8 cellular contexts compared by ENCODE assay signal in genomic region chr5:96336351-96336985, GRCh38.
DNase-seq lines count a peak whose midpoint lies in the region; ATAC-seq and TF ChIP-seq lines count a peak whose summit lies in the region.

No MANE protein-coding gene starts in this region.

- peaks cover 43% of the 10 kb centered on the region for H3K27me3 Mint-ChIP-seq in CD4-positive, CD25-positive, alpha-beta regulatory T cell
- peaks cover 4% of the 10 kb centered on the region for H3K27me3 Mint-ChIP-seq in neural progenitor cell (ENCODE audit: insufficient read depth, low read depth)

- WGBS in suprapubic skin = 20% methylated on average over 6 of the region's 6 CpGs

- no peak overlapping the region for H3K4me3 ChIP-seq in CD4-positive, CD25-positive, alpha-beta regulatory T cell (ENCODE audit: low read depth, low read length)
- H3K4me3 ChIP-seq in NT2/D1 (ENCODE audit: insufficient read length, low read depth) (no peak overlapping the region), fibroblast of the aortic adventitia (ENCODE audit: low read depth, low read length) (no peak overlapping the region), neural progenitor cell (no peak overlapping the region), suprapubic skin (no peak overlapping the region)

- H3K4me1 Mint-ChIP-seq in CD4-positive, CD25-positive, alpha-beta regulatory T cell = no peaks in the 10 kb centered on the region
- H3K4me1 Mint-ChIP-seq in neural progenitor cell = peaks cover 12% of the 10 kb centered on the region

- peaks cover 23% of the 10 kb centered on the region for H3K27me3 ChIP-seq in CD4-positive, CD25-positive, alpha-beta regulatory T cell (ENCODE audit: control insufficient read depth, insufficient read depth, low read length)
- H3K27me3 ChIP-seq in NT2/D1 (ENCODE audit: insufficient read depth, insufficient read length) = no peaks in the 10 kb centered on the region
- H3K27me3 ChIP-seq in neural progenitor cell = no peaks in the 10 kb centered on the region
- no peaks in the 10 kb centered on the region for H3K27me3 ChIP-seq in suprapubic skin

- peak; percentile 77 to 85 for ATAC-seq in CD4-positive, CD25-positive, alpha-beta regulatory T cell (ENCODE audit: low read depth in 2 of 2)
- ATAC-seq in GM19328 (IDR thresholded peaks at IDR 0.05; ENCODE audit: unreplicated experiment) (peak; percentile 52), HG03442 (IDR thresholded peaks at IDR 0.05; ENCODE audit: unreplicated experiment) (peak; percentile 57)

- H3K4me3 Mint-ChIP-seq in CD4-positive, CD25-positive, alpha-beta regulatory T cell = no peak overlapping the region
- H3K4me3 Mint-ChIP-seq in neural progenitor cell = no peak overlapping the region

- no peaks in the 10 kb centered on the region for H3F3A ChIP-seq in neural progenitor cell (ENCODE audit: low read depth)

- no peaks in the 10 kb centered on the region for H3K9me3 Mint-ChIP-seq in CD4-positive, CD25-positive, alpha-beta regulatory T cell
- no peaks in the 10 kb centered on the region for H3K9me3 Mint-ChIP-seq in neural progenitor cell

- H3K36me3 ChIP-seq in CD4-positive, CD25-positive, alpha-beta regulatory T cell (ENCODE audit: control insufficient read depth, insufficient read depth, low read length) = no peaks in the 10 kb centered on the region
- H3K36me3 ChIP-seq in NT2/D1 (ENCODE audit: insufficient read depth, insufficient read length, low read length) (no peaks in the 10 kb centered on the region), neural progenitor cell (no peaks in the 10 kb centered on the region), suprapubic skin (no peaks in the 10 kb centered on the region)

- no peaks in the 10 kb centered on the region for H3K36me3 Mint-ChIP-seq in CD4-positive, CD25-positive, alpha-beta regulatory T cell
- no peaks in the 10 kb centered on the region for H3K36me3 Mint-ChIP-seq in neural progenitor cell

- H3K27ac Mint-ChIP-seq in CD4-positive, CD25-positive, alpha-beta regulatory T cell = no peak overlapping the region
- H3K27ac Mint-ChIP-seq in neural progenitor cell = no peak overlapping the region

- H3K9me3 ChIP-seq in CD4-positive, CD25-positive, alpha-beta regulatory T cell (ENCODE audit: control insufficient read depth in 2 of 2, low read length in 2 of 2) = no peaks in the 10 kb centered on the region
- H3K9me3 ChIP-seq in NT2/D1 (ENCODE audit: insufficient read depth, low read length) = no peaks in the 10 kb centered on the region
- H3K9me3 ChIP-seq in neural progenitor cell (ENCODE audit: low read depth) = no peaks in the 10 kb centered on the region
- H3K9me3 ChIP-seq in suprapubic skin = no peaks in the 10 kb centered on the region

- peak; percentile 24 to 85 (median 62) for DNase-seq in CD4-positive, CD25-positive, alpha-beta regulatory T cell
- DNase-seq in NT2/D1 (ENCODE audit: low read depth, low spot score) (peak; percentile 65), activated T-cell treated with anti-CD3 and anti-CD28 coated beads for 48 hours (ENCODE audit: low read depth) (peak; percentile 19), fibroblast of the aortic adventitia (ENCODE audit: low read depth) (peak; percentile 95), neural progenitor cell (ENCODE audit: low spot score) (peak; percentile 81), suprapubic skin (ENCODE audit: low spot score in 2 of 2) (peak in 1 of 2 donors; percentile 73)

- no peak for TF ChIP-seq EP300 in suprapubic skin (IDR thresholded peaks at IDR 0.05)

- peak overlapping the region; percentile 35 for H3K4me2 ChIP-seq in neural progenitor cell

- no peaks in the 10 kb centered on the region for H4K20me1 ChIP-seq in neural progenitor cell (ENCODE audit: low read depth)

- no peak overlapping the region for H3K27ac ChIP-seq in CD4-positive, CD25-positive, alpha-beta regulatory T cell (ENCODE audit: insufficient read depth, low read length, poor library complexity, severe bottlenecking)
- no peak overlapping the region for H3K27ac ChIP-seq in neural progenitor cell
- H3K27ac ChIP-seq in suprapubic skin = no peak overlapping the region

- H3K9ac ChIP-seq in NT2/D1 (ENCODE audit: insufficient read length, low read depth) = no peak overlapping the region
- no peak overlapping the region for H3K9ac ChIP-seq in neural progenitor cell

- H3K79me2 ChIP-seq in neural progenitor cell (ENCODE audit: low read depth) = no peaks in the 10 kb centered on the region

- peak overlapping the region; percentile 86 for H2AFZ ChIP-seq in neural progenitor cell (replicated peaks)

- TF ChIP-seq CTCF in fibroblast of the aortic adventitia (IDR thresholded peaks at IDR 0.05; ENCODE audit: insufficient read depth, low read length) = peak; percentile 92
- TF ChIP-seq CTCF in neural progenitor cell (IDR thresholded peaks at IDR 0.05) = peak; percentile 90
- peak; percentile 81 to 87 for TF ChIP-seq CTCF in suprapubic skin (IDR thresholded peaks at IDR 0.05)

- H3K4me1 ChIP-seq in CD4-positive, CD25-positive, alpha-beta regulatory T cell (ENCODE audit: control insufficient read depth, insufficient read depth, low read length, poor library complexity, severe bottlenecking) = no peaks in the 10 kb centered on the region
- H3K4me1 ChIP-seq in NT2/D1 (ENCODE audit: insufficient read depth, insufficient read length) = no peaks in the 10 kb centered on the region
- H3K4me1 ChIP-seq in neural progenitor cell = no peaks in the 10 kb centered on the region
- peaks cover 41% of the 10 kb centered on the region for H3K4me1 ChIP-seq in suprapubic skin

- TF ChIP-seq POLR2A in suprapubic skin (IDR thresholded peaks at IDR 0.05) = no peak
